8 cellular contexts compared by ENCODE assay signal in the genomic region with DNA sequence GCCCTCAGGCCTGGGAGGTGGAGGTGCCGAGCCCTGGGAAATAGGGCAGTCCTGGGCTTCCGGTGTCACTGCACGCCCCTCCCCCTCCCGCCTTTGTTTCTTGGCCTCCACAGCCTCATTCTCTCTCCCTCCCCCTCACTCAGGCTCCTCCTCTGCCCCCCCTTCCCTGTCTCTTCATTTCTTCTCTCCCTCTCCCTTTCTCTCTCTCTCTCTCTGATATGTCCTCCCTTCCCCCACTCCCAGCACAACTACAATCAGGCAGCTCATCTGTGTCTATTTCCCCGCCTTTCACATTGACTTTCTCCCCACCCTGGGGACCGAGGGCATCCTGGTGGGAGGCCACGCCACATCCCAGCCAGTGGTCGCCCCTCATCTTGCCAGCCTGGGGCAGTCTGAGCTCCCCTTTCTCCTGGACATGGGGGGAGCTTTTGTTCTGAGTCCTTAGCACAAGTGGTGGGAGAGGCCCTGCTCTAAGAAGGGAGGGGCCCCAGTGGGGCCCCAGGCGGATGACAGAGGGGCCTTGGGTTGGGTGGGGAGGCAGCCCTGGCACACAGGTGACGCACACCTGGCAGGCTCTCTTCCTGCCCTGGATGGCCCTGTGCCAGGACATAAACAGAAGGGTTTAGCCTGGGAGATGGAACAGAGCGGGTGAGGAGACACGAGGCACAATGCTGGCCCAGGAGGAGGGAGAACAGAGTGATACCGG. TPM values are rescaled to one million over a fixed set of nuclear protein-coding genes. Genes with fewer than 3 reads are reported as not detected.
A peak's percentile ranks its signal among the peaks of the same experiment; 100 is the strongest.
DNase-seq lines count a peak whose midpoint lies in the region; ATAC-seq and TF ChIP-seq lines count a peak whose summit lies in the region.

No MANE protein-coding gene starts in this region.

- H3K27me3 Mint-ChIP-seq in activated B cell treated with CpG ODN at 0.5 μM for 24 hours (no peaks in the 10 kb centered on the region), endothelial cell (ENCODE audit: unreplicated experiment) (peaks cover 16% of the 10 kb centered on the region), neural crest cell (ENCODE audit: low read depth) (no peaks in the 10 kb centered on the region)

- no peak overlapping the region for H3K4me3 ChIP-seq in cardiac muscle cell

- no peaks in the 10 kb centered on the region for H3K36me3 ChIP-seq in cardiac muscle cell

- TF ChIP-seq CTCF in cardiac muscle cell (IDR thresholded peaks at IDR 0.05; ENCODE audit: low read depth, low read length) (no peak), activated B cell treated with CpG ODN at 0.5 μM for 24 hours (IDR thresholded peaks at IDR 0.05) (no peak), endothelial cell (IDR thresholded peaks at IDR 0.05; ENCODE audit: unreplicated experiment) (no peak), neural crest cell (conservative IDR thresholded peaks at IDR 0.05) (no peak)

- H3K27ac Mint-ChIP-seq in activated B cell treated with CpG ODN at 0.5 μM for 24 hours (peak overlapping the region; percentile 97), endothelial cell (ENCODE audit: unreplicated experiment) (peak overlapping the region; percentile 93), neural crest cell (ENCODE audit: unreplicated experiment) (peak overlapping the region; percentile 78)

- CTCF ChIA-PET in activated B cell treated with CpG ODN at 0.5 μM for 24 hours (lab: Charles Lee) = interaction anchor here (2.4 kb wide), 1 partner anchor 9 kb away, joined by 11 read pairs; no protein-coding TSS in a partner anchor

- H3K27ac ChIP-seq in cardiac muscle cell = peak overlapping the region; percentile 91

- DNase-seq in cardiac muscle cell (ENCODE audit: low read depth in 1 of 2, low spot score in 1 of 2) (peak; percentile 48 to 56), Right ventricle myocardium inferior (ENCODE audit: missing footprints) (no peak), activated B cell treated with CpG ODN at 0.5 μM for 24 hours (no peak), endothelial cell (ENCODE audit: low spot score) (peak; percentile 49), neural crest cell (ENCODE audit: low read depth, low spot score) (peak; percentile 43), activated gamma-delta T cell (lab: John Stamatoyannopoulos, UW) (no peak), HCEC 1CT (no peak)

- peaks cover 49% of the 10 kb centered on the region for H3K4me1 ChIP-seq in cardiac muscle cell (ENCODE audit: low read depth)

- intact Hi-C loops in Right ventricle myocardium inferior (cut with DNase I) = no loop called here
- intact Hi-C loops in activated B cell treated with CpG ODN at 0.5 μM for 24 hours (cut with micrococcal nuclease) = no loop called here

- H3K4me1 Mint-ChIP-seq in activated B cell treated with CpG ODN at 0.5 μM for 24 hours = peaks cover 81% of the 10 kb centered on the region
- H3K4me1 Mint-ChIP-seq in endothelial cell (ENCODE audit: unreplicated experiment) = peaks cover 59% of the 10 kb centered on the region
- H3K4me1 Mint-ChIP-seq in neural crest cell = peaks cover 53% of the 10 kb centered on the region

- no peaks in the 10 kb centered on the region for H3K27me3 ChIP-seq in cardiac muscle cell

- POLR2A ChIA-PET in activated B cell treated with CpG ODN at 0.5 μM for 24 hours (lab: Charles Lee) = interaction anchor here (0.6 to 8.1 kb wide), 6 partner anchors 9 to 143 kb away, joined by 3 to 98 read pairs (median 8); a partner anchor contains a TSS

- H3K36me3 Mint-ChIP-seq in activated B cell treated with CpG ODN at 0.5 μM for 24 hours (ENCODE audit: low read depth) (peaks cover 2% of the 10 kb centered on the region), endothelial cell (ENCODE audit: low read depth, unreplicated experiment) (peaks cover 8% of the 10 kb centered on the region), neural crest cell (ENCODE audit: low read depth) (no peaks in the 10 kb centered on the region)

- H3K9me3 Mint-ChIP-seq in activated B cell treated with CpG ODN at 0.5 μM for 24 hours (no peaks in the 10 kb centered on the region), endothelial cell (ENCODE audit: unreplicated experiment) (no peaks in the 10 kb centered on the region), neural crest cell (no peaks in the 10 kb centered on the region)

- H3K4me3 Mint-ChIP-seq in activated B cell treated with CpG ODN at 0.5 μM for 24 hours (no peak overlapping the region), endothelial cell (ENCODE audit: unreplicated experiment) (peak overlapping the region; percentile 56), neural crest cell (peak overlapping the region; percentile 6)

- H3K9me3 ChIP-seq in cardiac muscle cell (ENCODE audit: low read depth) = no peaks in the 10 kb centered on the region

- ATAC-seq in Right ventricle myocardium inferior (no peak), activated B cell treated with CpG ODN at 0.5 μM for 24 hours (ENCODE audit: low read depth) (no peak), GM18498 (IDR thresholded peaks at IDR 0.05; ENCODE audit: unreplicated experiment) (no peak)

RNA-seq across cellular contexts. Expression of a gene that starts 40.1 kb away (rescaled TPM):
- 392 and 406 TPM in 2 replicates for total RNA-seq in cardiac muscle cell
- polyA plus RNA-seq in cardiac muscle cell = 673 and 712 TPM in 2 replicates
- total RNA-seq in Right ventricle myocardium inferior = 1,173 TPM
- 49.1 and 51.2 TPM in 2 replicates for total RNA-seq in activated B cell treated with CpG ODN at 0.5 μM for 24 hours
- total RNA-seq in endothelial cell (ENCODE audit: unreplicated experiment) = 133 TPM
- total RNA-seq in neural crest cell = 214 and 218 TPM in 2 replicates

Comparison
In these comparisons a context has a peak if more than half of its experiments do, and no peak if none do; other contexts are left out.
1. DNase-seq: peak in cardiac muscle cell (2 of 2), endothelial cell (single experiment) and neural crest cell (single experiment); none in Right ventricle myocardium inferior (single experiment), activated B cell treated with CpG ODN at 0.5 μM for 24 hours (single experiment), activated gamma-delta T cell (single experiment) and HCEC 1CT (single experiment).
2. Peak in every context shown above with its lines, with median percentiles within 50 percentile points of each other: H3K27ac Mint-ChIP-seq.